ENCODE assay signal across 18 cellular contexts in genomic region chr11:57675176-57675941, GRCh38. TPM values are rescaled to one million over a fixed set of nuclear protein-coding genes. Genes with fewer than 3 reads are reported as not detected.
DNase-seq lines count a peak whose midpoint lies in the region; TF ChIP-seq lines count a peak whose summit lies in the region.
"Had no signal": no experiment of that assay in that cellular context is flagged by ENCODE, and none has a peak within 500 bp of the region (broad histone marks: within the 10 kb centered on the region; RNA-seq: fewer than 3 reads in every experiment).

No MANE protein-coding gene starts in this region.

- H3K4me3 Mint-ChIP-seq in activated naive CD4-positive, alpha-beta T cell treated with anti-CD3 and anti-CD28 coated beads, Interleukin-2, amount 10 ng/mL, durations not matched to agents 7 days and 5 days, result no peak overlapping the region
- H3K4me3 Mint-ChIP-seq: H9, neural crest cell had no signal

- TF ChIP-seq POLR2A in NB4 (IDR thresholded peaks at IDR 0.05; ENCODE audit: extremely low read depth, insufficient read length) (no peak), esophagus squamous epithelium (IDR thresholded peaks at IDR 0.05) (no peak), suprapubic skin (IDR thresholded peaks at IDR 0.05) (no peak)

- peaks cover 75% of the 10 kb centered on the region for H3K4me1 Mint-ChIP-seq in activated naive CD4-positive, alpha-beta T cell treated with anti-CD3 and anti-CD28 coated beads, Interleukin-2, amount 10 ng/mL, durations not matched to agents 7 days and 5 days
- H3K4me1 Mint-ChIP-seq: neural crest cell had no signal

- no peak for TF ChIP-seq EP300 in suprapubic skin (IDR thresholded peaks at IDR 0.05)

- CTCF ChIA-PET in activated naive CD4-positive, alpha-beta T cell treated with anti-CD3 and anti-CD28 coated beads, Interleukin-2, amount 10 ng/mL, durations not matched to agents 7 days and 5 days (lab: Charles Lee), result interaction anchor here (1.1 to 1.3 kb wide), 2 partner anchors 22 to 125 kb away, joined by 3 to 6 read pairs; no protein-coding TSS in a partner anchor

- H3K27ac ChIP-seq in esophagus squamous epithelium (peak overlapping the region; percentile 46 to 100 (median 86)), suprapubic skin (peak overlapping the region; percentile 75), tibial artery (no peak overlapping the region)
- H3K27ac ChIP-seq: ascending aorta, HL-60, Peyer's patch had no signal

- intact Hi-C loops in esophagus squamous epithelium (cut with DNase I), result no loop called here
- intact Hi-C loops in tibial artery (cut with DNase I; ENCODE audit: low total_unique reads), result no loop called here

- peaks cover 60% of the 10 kb centered on the region for H3K36me3 Mint-ChIP-seq in activated naive CD4-positive, alpha-beta T cell treated with anti-CD3 and anti-CD28 coated beads, Interleukin-2, amount 10 ng/mL, durations not matched to agents 7 days and 5 days

- no peaks in the 10 kb centered on the region for H3K27me3 Mint-ChIP-seq in activated naive CD4-positive, alpha-beta T cell treated with anti-CD3 and anti-CD28 coated beads, Interleukin-2, amount 10 ng/mL, durations not matched to agents 7 days and 5 days

- H3K9me3 Mint-ChIP-seq in activated naive CD4-positive, alpha-beta T cell treated with anti-CD3 and anti-CD28 coated beads, Interleukin-2, amount 10 ng/mL, durations not matched to agents 7 days and 5 days, result no peaks in the 10 kb centered on the region
- H3K9me3 Mint-ChIP-seq: H9, neural crest cell had no signal

- H3K9me3 ChIP-seq in esophagus squamous epithelium, result no peaks in the 10 kb centered on the region
- no peaks in the 10 kb centered on the region for H3K9me3 ChIP-seq in suprapubic skin
- no peaks in the 10 kb centered on the region for H3K9me3 ChIP-seq in tibial artery
- H3K9me3 ChIP-seq: ascending aorta, Peyer's patch had no signal

- DNase-seq in activated naive CD4-positive, alpha-beta T cell treated with anti-CD3 and anti-CD28 coated beads, Interleukin-2, amount 10 ng/mL, durations not matched to agents 7 days and 5 days, result no peak
- no peak for DNase-seq in activated naive CD4-positive, alpha-beta T cell treated with Interleukin-2 at 50 U/mL for 16 hours
- DNase-seq in NB4 (ENCODE audit: low read depth) (no peak), esophagus squamous epithelium (lab: John Stamatoyannopoulos, UW) (no peak), suprapubic skin (ENCODE audit: low spot score in 2 of 2) (no peak), T-helper 9 cell (no peak), DMS114 treated with DMSO at 0.1 percent for 48 hours (lab: John Stamatoyannopoulos, UW; ENCODE audit: unreplicated experiment) (no peak), tibial artery (no peak)
- DNase-seq: DMS79 treated with DMSO at 0.1 percent for 48 hours; H9; NCI-H1694; NCI-H526; Peyer's patch; stimulated activated naive CD4-positive, alpha-beta T cell treated with Interleukin-2 at 50 U/mL for 16 hours; SW 1271 had no signal

- peak overlapping the region; percentile 4 for H3K4me3 ChIP-seq in NB4 (ENCODE audit: low read depth, low read length)
- H3K4me3 ChIP-seq in esophagus squamous epithelium, result peak overlapping the region in 1 of 4 donors; percentile 5
- H3K4me3 ChIP-seq in suprapubic skin, result peak overlapping the region; percentile 13
- no peak overlapping the region for H3K4me3 ChIP-seq in tibial artery
- H3K4me3 ChIP-seq: ascending aorta, Peyer's patch had no signal

- WGBS in esophagus squamous epithelium, 2 donors, result 61 to 79% methylated on average over 3 of the region's 3 CpGs
- WGBS in suprapubic skin, result 76% methylated on average over 3 of the region's 3 CpGs

- TF ChIP-seq CTCF in NB4 (IDR thresholded peaks at IDR 0.05; ENCODE audit: low read depth, low read length) (no peak), esophagus squamous epithelium (IDR thresholded peaks at IDR 0.05) (no peak), suprapubic skin (IDR thresholded peaks at IDR 0.05) (no peak), tibial artery (IDR thresholded peaks at IDR 0.05) (no peak)

- H3K4me1 ChIP-seq in esophagus squamous epithelium (peaks cover 11 to 98% (median 48%) of the 10 kb centered on the region in 3 donors), suprapubic skin (peaks cover 69% of the 10 kb centered on the region), tibial artery (peaks cover 0 to 32% (median 15%) of the 10 kb centered on the region in 4 donors)

- peaks cover 0 to 73% (median 14%) of the 10 kb centered on the region in 3 donors for H3K36me3 ChIP-seq in esophagus squamous epithelium
- peaks cover 42% of the 10 kb centered on the region for H3K36me3 ChIP-seq in suprapubic skin
- peaks cover 21 to 40% (median 39%) of the 10 kb centered on the region in 3 donors for H3K36me3 ChIP-seq in tibial artery

- H3K27ac Mint-ChIP-seq in activated naive CD4-positive, alpha-beta T cell treated with anti-CD3 and anti-CD28 coated beads, Interleukin-2, amount 10 ng/mL, durations not matched to agents 7 days and 5 days, result peak overlapping the region; percentile 16

- H3K27me3 ChIP-seq in esophagus squamous epithelium, result no peaks in the 10 kb centered on the region
- no peaks in the 10 kb centered on the region for H3K27me3 ChIP-seq in suprapubic skin
- no peaks in the 10 kb centered on the region for H3K27me3 ChIP-seq in tibial artery
- H3K27me3 ChIP-seq: ascending aorta, Peyer's patch had no signal

RNA-seq across cellular contexts. Expression of gene ZDHHC5, which starts 7.4 kb away (rescaled TPM):
- total RNA-seq in esophagus squamous epithelium (10 to 100 TPM; 61.4 to 98.4 (median 76.7) TPM), suprapubic skin (10 to 100 TPM; 61.7 to 93.9 (median 87.6) TPM)

RNA-seq across cellular contexts. Expression of gene CLP1, which starts 17.8 kb away (rescaled TPM):
- 10 to 100 TPM in 3 of 4 donors, 1 to 10 TPM in 1; 9.5 to 26.6 (median 14.7) TPM for total RNA-seq in esophagus squamous epithelium
- total RNA-seq in suprapubic skin, result 10 to 100 TPM in 3 of 4 donors, 1 to 10 TPM in 1; 8.5 to 24.4 (median 20.9) TPM

RNA-seq across cellular contexts. Expression of gene YPEL4, which starts 25.6 kb away (rescaled TPM):
- total RNA-seq in esophagus squamous epithelium, result under 1 TPM in 2 of 4 donors, not detected in 2; 0.56 to 0.95 TPM
- 1 to 10 TPM; 1.2 to 3.6 (median 1.5) TPM for total RNA-seq in suprapubic skin
- total RNA-seq: ascending aorta had no signal

RNA-seq across cellular contexts. Expression of gene MED19, which starts 36.7 kb away (rescaled TPM):
- total RNA-seq in esophagus squamous epithelium (10 to 100 TPM in 2 of 4 donors, 1 to 10 TPM in 2; 8.0 to 21.2 (median 9.8) TPM), suprapubic skin (10 to 100 TPM; 29.2 to 43.5 (median 32.7) TPM)

RNA-seq across cellular contexts. Expression of gene TMX2, which starts 37.0 kb away (rescaled TPM):
- total RNA-seq in esophagus squamous epithelium (10 to 100 TPM; 44.0 to 82.0 (median 70.9) TPM), suprapubic skin (10 to 100 TPM; 36.9 to 67.7 (median 55.0) TPM)

Comparison
In these comparisons a context has a peak if more than half of its experiments do, and no peak if none do; other contexts are left out.
1. H3K4me3 ChIP-seq: peak in NB4 (single experiment) and suprapubic skin (single experiment); none in tibial artery (0 of 2).
2. H3K27ac ChIP-seq: peak in esophagus squamous epithelium (4 of 4) and suprapubic skin (single experiment); none in tibial artery (0 of 2).